Comparison of ENCODE assay signal across 1 cellular context in the genomic region with DNA sequence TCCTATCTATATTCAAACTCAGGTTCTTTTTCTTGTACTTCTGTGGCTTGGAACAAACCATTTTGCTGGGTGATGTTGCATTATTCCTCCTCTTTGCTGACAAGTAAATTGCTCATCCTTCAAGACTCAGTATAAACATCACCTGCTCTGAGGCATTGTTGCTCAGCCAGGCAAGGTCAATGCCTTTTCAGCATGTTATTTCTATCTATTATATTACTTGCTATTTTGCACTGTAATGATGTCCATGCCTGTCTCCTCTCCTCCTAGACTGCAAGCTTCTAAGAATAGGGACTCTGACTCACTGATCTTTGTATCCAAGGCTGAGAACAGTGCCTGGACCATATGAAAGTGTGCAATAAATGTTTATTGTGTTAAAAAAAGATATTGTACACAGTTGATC.
TF ChIP-seq lines count a peak whose summit lies in the region.

No MANE protein-coding gene starts in this region.

TF ChIP-seq in HEK293, 187 proteins besides CTCF, POLR2A, EP300 and RAD21:
- no peak for TF ChIP-seq ZNF645 (tag by site-specific recombination; IDR thresholded peaks at IDR 0.05)
- TF ChIP-seq PRDM10 (tag by site-specific recombination; IDR thresholded peaks at IDR 0.05), result peak; percentile 63
- no peak for TF ChIP-seq SETDB1 (IDR thresholded peaks at IDR 0.05; ENCODE audit: insufficient read length, low read length)
